In genomic region chr18:23170137-23170536, GRCh38 we compare ENCODE assay signal across 1 cellular context.
TF ChIP-seq lines count a peak whose summit lies in the region.

No MANE protein-coding gene starts in this region.

TF ChIP-seq in H1, 55 proteins besides CTCF, POLR2A, EP300 and RAD21:
- no peak for TF ChIP-seq SAP30 (IDR thresholded peaks at IDR 0.05; ENCODE audit: insufficient read depth, insufficient replicate concordance, low read length)
- no peak for TF ChIP-seq SIN3A (conservative IDR thresholded peaks at IDR 0.05 in 1 of 2, IDR thresholded peaks at IDR 0.05 in 1 of 2; ENCODE audit: low read depth in 1 of 2, low read length in 2 of 2)
- no peak for TF ChIP-seq BRCA1 (IDR thresholded peaks at IDR 0.05; ENCODE audit: low read depth, low read length)
- no peak for TF ChIP-seq HDAC6 (IDR thresholded peaks at IDR 0.05; ENCODE audit: low read depth, low read length)
- TF ChIP-seq GABPA (IDR thresholded peaks at IDR 0.05; ENCODE audit: borderline replicate concordance, insufficient read depth, low read length), result no peak
